ENCODE assay signal across 9 cellular contexts in genomic region chr7:85184599-85185354, GRCh38. TPM values are rescaled to one million over a fixed set of nuclear protein-coding genes. Genes with fewer than 3 reads are reported as not detected.
DNase-seq lines count a peak whose midpoint lies in the region; FAIRE-seq and TF ChIP-seq lines count a peak whose summit lies in the region.
"Had no signal": no experiment of that assay in that cellular context is flagged by ENCODE, and none has a peak within 500 bp of the region (broad histone marks: within the 10 kb centered on the region; RNA-seq: fewer than 3 reads in every experiment).

No MANE protein-coding gene starts in this region.

- H3K27ac ChIP-seq in astrocyte (ENCODE audit: low read depth, low read length): no peak overlapping the region
- H3K27ac ChIP-seq in spleen: peak overlapping the region; percentile 40 to 89 (median 82)

- H3K79me2 ChIP-seq in astrocyte (ENCODE audit: insufficient read depth, low read length): no peaks in the 10 kb centered on the region

- H3K4me2 ChIP-seq in astrocyte (ENCODE audit: low read length): peak overlapping the region; percentile 99

- intact Hi-C loops in spleen (cut with DNase I; ENCODE audit: low total_unique reads): loop anchor here (10.0 kb wide), 1 partner anchor 270 kb away; no protein-coding TSS in a partner anchor

- 32 to 43% (median 37%) methylated on average over 18 of the region's 18 CpGs for WGBS in spleen, 5 donors

- H3K4me1 ChIP-seq in astrocyte (ENCODE audit: insufficient read depth, low read length) (peaks cover 5% of the 10 kb centered on the region), spleen (peaks cover 0 to 31% (median 11%) of the 10 kb centered on the region in 6 donors)

- no peak for TF ChIP-seq POLR2A in spleen (IDR thresholded peaks at IDR 0.05)

- H3K27me3 ChIP-seq in astrocyte (ENCODE audit: insufficient read depth, low read length): peaks cover 12% of the 10 kb centered on the region
- H3K27me3 ChIP-seq in spleen (replicated peaks in 1 of 7): peaks cover 0 to 32% (median 11%) of the 10 kb centered on the region in 7 donors

- H3K4me3 ChIP-seq in astrocyte (ENCODE audit: insufficient read depth, low read depth, low read length) (peak overlapping the region; percentile 81), spleen (peak overlapping the region; percentile 48 to 79 (median 54))

- FAIRE-seq in astrocyte (lab: Jason Lieb, UNC): no peak

- peak overlapping the region; percentile 75 for H3K27ac Mint-ChIP-seq in astrocyte (ENCODE audit: unreplicated experiment)

- peak overlapping the region; percentile 80 for H3K9ac ChIP-seq in astrocyte (ENCODE audit: low read length)

- H4K20me1 ChIP-seq in astrocyte (ENCODE audit: insufficient read depth, low read length): no peaks in the 10 kb centered on the region

- H2AFZ ChIP-seq in astrocyte (ENCODE audit: low read depth, low read length): peak overlapping the region; percentile 98

- peaks cover 17% of the 10 kb centered on the region for H3K27me3 Mint-ChIP-seq in astrocyte (ENCODE audit: low read depth, unreplicated experiment)

- H3K4me3 Mint-ChIP-seq in astrocyte (ENCODE audit: unreplicated experiment): peak overlapping the region; percentile 87

- DNase-seq in HEK293T (ENCODE audit: extremely low spot score): peak; percentile 22
- peak; percentile 36 for DNase-seq in astrocyte (ENCODE audit: low read depth)
- peak; percentile 44 for DNase-seq in iPS-NIHi7 (ENCODE audit: extremely low spot score)
- peak; percentile 70 for DNase-seq in spleen
- no peak for DNase-seq in middle frontal gyrus (ENCODE audit: extremely low spot score, low spot score)
- DNase-seq in stimulated activated CD4-positive, alpha-beta T cell treated with anti-CD3 and anti-CD28 coated beads, Interleukin-1b, Interleukin-23, amount 100 ng/mL, for 48 hours: no peak
- no peak for DNase-seq in activated CD8-positive, alpha-beta memory T cell treated with anti-CD3 and anti-CD28 coated beads, Interleukin-2, amount 50 U/mL, for 48 hours
- no peak for DNase-seq in mesenteric fat pad (ENCODE audit: low spot score)
- DNase-seq: NCI-H2171 had no signal

- H3K9me3 ChIP-seq in astrocyte (ENCODE audit: insufficient read depth, low read depth, low read length) (no peaks in the 10 kb centered on the region), spleen (peaks cover 0 to 12% (median 6%) of the 10 kb centered on the region in 8 donors)

- no peaks in the 10 kb centered on the region for H3K36me3 Mint-ChIP-seq in astrocyte (ENCODE audit: low read depth, unreplicated experiment)

- POLR2A ChIA-PET in HEK293T (lab: Yijun Ruan, JAX): interaction anchor here (0.9 to 1.4 kb wide), 3 partner anchors 114 to 646 kb away, joined by 3 to 5 read pairs (median 3); no protein-coding TSS in a partner anchor

- no peak for TF ChIP-seq CTCF in astrocyte (IDR thresholded peaks at IDR 0.05; ENCODE audit: insufficient read depth, low read depth, low read length)
- no peak for TF ChIP-seq CTCF in spleen (IDR thresholded peaks at IDR 0.05 in 8 of 11, conservative IDR thresholded peaks at IDR 0.05 in 3 of 11)

- H3K36me3 ChIP-seq in astrocyte (ENCODE audit: insufficient read depth, low read length) (no peaks in the 10 kb centered on the region), spleen (no peaks in the 10 kb centered on the region)

- H3K4me1 Mint-ChIP-seq in astrocyte (ENCODE audit: low read depth, unreplicated experiment): peaks cover 5% of the 10 kb centered on the region

- H3K9me3 Mint-ChIP-seq in astrocyte (ENCODE audit: unreplicated experiment): peaks cover 5% of the 10 kb centered on the region

- CTCF ChIA-PET in HEK293T (lab: Yijun Ruan, JAX): interaction anchor here (0.7 to 2.9 kb wide), 6 partner anchors 11 to 266 kb away, joined by 3 to 13 read pairs (median 3); no protein-coding TSS in a partner anchor

TF ChIP-seq in HEK293T, 16 proteins besides CTCF, POLR2A, EP300 and RAD21:
- TF ChIP-seq LEF1 (IDR thresholded peaks at IDR 0.05; ENCODE audit: borderline replicate concordance) (no peak), BHLHE40 (IDR thresholded peaks at IDR 0.05; ENCODE audit: borderline replicate concordance) (no peak), FOXM1 (IDR thresholded peaks at IDR 0.05; ENCODE audit: borderline replicate concordance) (no peak), SP1 (IDR thresholded peaks at IDR 0.05) (no peak), SUZ12 (IDR thresholded peaks at IDR 0.05) (no peak), FOXK2 (IDR thresholded peaks at IDR 0.05) (no peak), HDGF (IDR thresholded peaks at IDR 0.05; ENCODE audit: borderline replicate concordance) (no peak), ZNF384 (IDR thresholded peaks at IDR 0.05) (no peak), FOXA1 (IDR thresholded peaks at IDR 0.05) (no peak), ARNT (IDR thresholded peaks at IDR 0.05) (no peak), TARDBP (IDR thresholded peaks at IDR 0.05) (no peak)
TF ChIP-seq in HEK293T: peak in this region for 0.

RNA-seq across cellular contexts. Expression of gene SEMA3D, which starts 2.1 kb away (rescaled TPM):
- 9.1 and 17.7 TPM in 2 replicates for total RNA-seq in astrocyte
- total RNA-seq in spleen: 100 to 1,000 TPM in 6 of 7 donors, 10 to 100 TPM in 1; 65.3 to 210 (median 120) TPM
- polyA plus RNA-seq in spleen: 10 to 100 TPM in 1 of 3 donors, 1 to 10 TPM in 2; 4.6 to 20.7 (median 6.6) TPM
- total RNA-seq in mesenteric fat pad: 1.9 TPM

Comparison
In these comparisons a context has a peak if more than half of its experiments do, and no peak if none do; other contexts are left out.
1. DNase-seq: peak in HEK293T (single experiment), astrocyte (single experiment), iPS-NIHi7 (single experiment) and spleen (single experiment); none in middle frontal gyrus (single experiment), stimulated activated CD4-positive, alpha-beta T cell treated with anti-CD3 and anti-CD28 coated beads, Interleukin-1b, Interleukin-23, amount 100 ng/mL, for 48 hours (single experiment), activated CD8-positive, alpha-beta memory T cell treated with anti-CD3 and anti-CD28 coated beads, Interleukin-2, amount 50 U/mL, for 48 hours (single experiment) and mesenteric fat pad (single experiment).